Comparison of ENCODE assay signal across 7 cellular contexts in the genomic region with DNA sequence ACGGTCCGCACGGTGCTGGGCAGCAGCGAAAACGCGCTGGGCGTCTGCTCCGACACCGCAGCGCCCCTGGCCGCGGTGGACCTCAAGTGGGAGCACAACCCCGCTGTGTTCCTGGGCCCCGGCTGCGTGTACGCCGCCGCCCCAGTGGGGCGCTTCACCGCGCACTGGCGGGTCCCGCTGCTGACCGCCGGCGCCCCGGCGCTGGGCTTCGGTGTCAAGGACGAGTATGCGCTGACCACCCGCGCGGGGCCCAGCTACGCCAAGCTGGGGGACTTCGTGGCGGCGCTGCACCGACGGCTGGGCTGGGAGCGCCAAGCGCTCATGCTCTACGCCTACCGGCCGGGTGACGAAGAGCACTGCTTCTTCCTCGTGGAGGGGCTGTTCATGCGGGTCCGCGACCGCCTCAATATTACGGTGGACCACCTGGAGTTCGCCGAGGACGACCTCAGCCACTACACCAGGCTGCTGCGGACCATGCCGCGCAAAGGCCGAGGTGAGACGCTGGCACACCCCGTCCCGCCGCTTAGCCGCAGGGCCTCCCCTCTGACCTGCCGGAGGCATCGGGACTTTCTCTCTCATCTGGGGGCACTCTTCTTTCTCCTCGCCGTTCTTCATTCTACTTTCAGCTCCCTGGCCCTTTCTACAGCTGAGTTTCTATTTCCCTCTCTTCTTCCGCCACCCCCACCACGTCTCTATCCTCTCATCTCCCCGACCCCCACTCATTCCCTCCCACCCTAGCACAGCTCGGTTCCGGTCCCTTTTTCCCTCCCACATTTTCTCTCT. TPM values are rescaled to one million over a fixed set of nuclear protein-coding genes. Genes with fewer than 3 reads are reported as not detected.
DNase-seq lines count a peak whose midpoint lies in the region; ATAC-seq and TF ChIP-seq lines count a peak whose summit lies in the region.
"Had no signal": no experiment of that assay in that cellular context is flagged by ENCODE, and none has a peak within 500 bp of the region (broad histone marks: within the 10 kb centered on the region; RNA-seq: fewer than 3 reads in every experiment).

No MANE protein-coding gene starts in this region.

- DNase-seq in ascending aorta (ENCODE audit: low spot score in 2 of 2): no peak
- DNase-seq in glomerular visceral epithelial cell (ENCODE audit: extremely low spot score): no peak
- DNase-seq in HK-2 (ENCODE audit: unreplicated experiment): no peak

- no peaks in the 10 kb centered on the region for H3K36me3 ChIP-seq in HUES6 (ENCODE audit: control insufficient read depth, insufficient read depth, low read length)
- H3K36me3 ChIP-seq in ascending aorta: peaks cover 20 to 26% of the 10 kb centered on the region in 2 donors
- H3K36me3 ChIP-seq in muscle layer of colon (ENCODE audit: insufficient read depth, low read length): no peaks in the 10 kb centered on the region

- no peak overlapping the region for H3K27ac ChIP-seq in HUES6 (ENCODE audit: low read depth, low read length)
- peak overlapping the region; percentile 88 to 96 for H3K27ac ChIP-seq in ascending aorta
- H3K27ac ChIP-seq in muscle layer of colon (ENCODE audit: low read depth, low read length): peak overlapping the region; percentile 1

- H3K4me1 ChIP-seq in HUES6 (ENCODE audit: control insufficient read depth, insufficient read depth, low read length) (peaks cover 13% of the 10 kb centered on the region), ascending aorta (peaks cover 5 to 13% of the 10 kb centered on the region in 2 donors), muscle layer of colon (ENCODE audit: insufficient read depth, low read length) (peaks cover 7% of the 10 kb centered on the region)

- peak overlapping the region; percentile 21 for H3K9ac ChIP-seq in HUES6 (ENCODE audit: low read length)
- H3K9ac ChIP-seq in muscle layer of colon (ENCODE audit: low read length): peak overlapping the region; percentile 15

- intact Hi-C loops in ascending aorta (cut with DNase I): loop anchor here (2.0 to 5.0 kb wide), 2 partner anchors 17 to 308 kb away; a partner anchor contains a TSS

- ATAC-seq in HG02763 (IDR thresholded peaks at IDR 0.05; ENCODE audit: unreplicated experiment): no peak

- no peaks in the 10 kb centered on the region for H3K9me3 ChIP-seq in HUES6 (ENCODE audit: control insufficient read depth, insufficient read depth, low read depth, low read length)
- H3K9me3 ChIP-seq in ascending aorta: no peaks in the 10 kb centered on the region
- no peaks in the 10 kb centered on the region for H3K9me3 ChIP-seq in muscle layer of colon (ENCODE audit: low read length)

- H3K4me3 ChIP-seq in HUES6 (ENCODE audit: low read depth, low read length) (peak overlapping the region; percentile 83), ascending aorta (peak overlapping the region; percentile 81 to 92), muscle layer of colon (ENCODE audit: low read depth in 1 of 2, low read length in 2 of 2) (peak overlapping the region; percentile 2 to 48)

- peak in 2 of 3 experiments; percentile 13 to 32 for TF ChIP-seq CTCF in ascending aorta (IDR thresholded peaks at IDR 0.05)

- H3K27me3 ChIP-seq in HUES6 (ENCODE audit: control insufficient read depth, insufficient read depth, low read length) (peaks cover 36% of the 10 kb centered on the region), ascending aorta (no peaks in the 10 kb centered on the region), muscle layer of colon (ENCODE audit: control insufficient read depth in 1 of 2, insufficient read depth in 2 of 2, low read length in 2 of 2) (peaks cover 15 to 33% of the 10 kb centered on the region in 2 donors)

RNA-seq across cellular contexts. Expression of a gene that starts 1.0 kb away (rescaled TPM):
- 187 TPM for total RNA-seq in ascending aorta
- total RNA-seq: T-helper 2 cell treated with Interferon-gamma antibody and Interleukin-4, amounts not matched to agents 100 ng/mL and 5 ng/mL, for 36 hours had no signal

RNA-seq across cellular contexts. Expression of a gene that starts 8.7 kb away (rescaled TPM):
- 37.5 TPM for total RNA-seq in ascending aorta

RNA-seq across cellular contexts. Expression of a gene that starts 21.0 kb away (rescaled TPM):
- total RNA-seq in ascending aorta: 61.0 TPM

RNA-seq across cellular contexts. Expression of a gene that starts 45.7 kb away (rescaled TPM):
- 58.9 TPM for total RNA-seq in ascending aorta

RNA-seq across cellular contexts. Expression of a gene that starts 48.3 kb away (rescaled TPM):
- total RNA-seq in ascending aorta: 55.9 TPM

Comparison
In these comparisons a context has a peak if more than half of its experiments do, and no peak if none do; other contexts are left out.
1. H3K4me3 ChIP-seq: peak in every context shown above with its lines; median percentile 86 in ascending aorta; 83 in HUES6; 25 in muscle layer of colon.